8 cellular contexts compared by ENCODE assay signal in genomic region chr3:130746296-130747039, GRCh38. TPM values are rescaled to one million over a fixed set of nuclear protein-coding genes. Genes with fewer than 3 reads are reported as not detected.
DNase-seq lines count a peak whose midpoint lies in the region; ATAC-seq lines count a peak whose summit lies in the region.

Gene PIK3R4, minus strand, starts transcription at chr3:130746829. Its CDS starts 1,611 bp downstream, at chr3:130745218.

- no peaks in the 10 kb centered on the region for H3K27me3 Mint-ChIP-seq in effector memory CD8-positive, alpha-beta T cell

- peak; percentile 86 for ATAC-seq in GM21360 (IDR thresholded peaks at IDR 0.05; ENCODE audit: unreplicated experiment)
- ATAC-seq in effector memory CD8-positive, alpha-beta T cell (replicated peaks) = peak; percentile 78

- H3K36me3 Mint-ChIP-seq in effector memory CD8-positive, alpha-beta T cell (ENCODE audit: insufficient read depth) = peaks cover 32% of the 10 kb centered on the region

- DNase-seq in COLO668 (lab: John Stamatoyannopoulos, UW; ENCODE audit: unreplicated experiment) (peak; percentile 92), HT1080 (ENCODE audit: low read depth) (peak; percentile 99), NOMO-1 treated with DMSO at 0.1 percent for 48 hours (lab: John Stamatoyannopoulos, UW; ENCODE audit: unreplicated experiment) (peak; percentile 100), medulla oblongata (ENCODE audit: extremely low spot score) (peak; percentile 99)
- DNase-seq in activated CD8-positive, alpha-beta memory T cell treated with anti-CD3 and anti-CD28 coated beads for 4 hours (ENCODE audit: low read depth in 2 of 2) = peak; percentile 90 to 94
- peak; percentile 91 to 94 (median 92) for DNase-seq in effector memory CD8-positive, alpha-beta T cell
- DNase-seq in stimulated activated CD8-positive, alpha-beta memory T cell treated with anti-CD3 and anti-CD28 coated beads, Interleukin-12 subunit alpha, Interleukin-12 subunit beta, amount 100 ng/mL, for 1 hour (ENCODE audit: low read depth) = peak; percentile 93

- H3K9me3 Mint-ChIP-seq in effector memory CD8-positive, alpha-beta T cell = no peaks in the 10 kb centered on the region

- peaks cover 31 to 48% of the 10 kb centered on the region in 2 donors for H3K4me1 Mint-ChIP-seq in effector memory CD8-positive, alpha-beta T cell (ENCODE audit: low read depth in 2 of 2)

- H3K27ac Mint-ChIP-seq in effector memory CD8-positive, alpha-beta T cell = peak within 1 kb of the TSS in 1 of 2 donors; percentile 98

- H3K4me3 Mint-ChIP-seq in effector memory CD8-positive, alpha-beta T cell = peak within 1 kb of the TSS in 1 of 2 donors; percentile 92

RNA-seq across cellular contexts. Expression of gene PIK3R4, which starts in this region (rescaled TPM):
- 58.6 and 65.0 TPM in 2 replicates for total RNA-seq in HT1080 (2014; rRNA removed; shearing (Covaris generic))
- 30.8 and 34.3 TPM in 2 replicates for polyA plus RNA-seq in HT1080 (2015; cell fraction: cytosol; rRNA removed)
- polyA plus RNA-seq in HT1080 (2015; cell fraction: nucleus; rRNA removed) = 161 and 198 TPM in 2 replicates

Comparison
In these comparisons a context has a peak if more than half of its experiments do, and no peak if none do; other contexts are left out.
1. Peak in every context shown above with its lines: DNase-seq and ATAC-seq.